ENCODE assay signal across 16 cellular contexts in the genomic region with DNA sequence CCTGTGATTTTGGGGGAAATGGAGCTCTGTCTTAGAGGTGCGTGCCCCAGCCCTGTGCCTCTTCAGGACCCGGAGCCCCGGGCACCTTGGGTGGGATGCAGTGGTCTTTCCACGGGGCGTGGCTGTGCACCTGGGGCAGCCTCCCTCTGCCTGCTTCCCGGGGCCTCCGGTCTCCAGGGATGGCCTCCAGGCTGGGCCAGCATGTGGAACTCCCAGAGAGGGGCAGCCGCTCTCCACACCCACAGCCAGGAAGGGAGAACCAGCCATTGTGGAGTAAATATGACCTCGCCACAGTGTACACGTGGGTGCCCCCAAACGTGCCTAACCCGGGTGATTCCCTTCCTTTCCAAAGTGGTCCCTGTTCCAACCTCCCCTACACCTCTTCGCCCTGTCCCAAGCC.
"Had no signal": no experiment of that assay in that cellular context is flagged by ENCODE, and none has a peak within 500 bp of the region (broad histone marks: within the 10 kb centered on the region; RNA-seq: fewer than 3 reads in every experiment).

No MANE protein-coding gene starts in this region.

- H3K27me3 Mint-ChIP-seq: stimulated activated naive CD8-positive, alpha-beta T cell treated with anti-CD3 and anti-CD28 coated beads, Interleukin-15, Interleukin-2, amounts not matched to agents 100 ng/mL and 50 ng/mL, for 24 hours had no signal

- ATAC-seq: esophagus mucosa; heart left ventricle; left lung; naive thymus-derived CD4-positive, alpha-beta T cell; right cardiac atrium; upper lobe of right lung had no signal

- H3K9me3 ChIP-seq: heart left ventricle, left lung, testis, tibial nerve, upper lobe of right lung, vagina had no signal

- H3K9me3 Mint-ChIP-seq: naive thymus-derived CD4-positive, alpha-beta T cell; stimulated activated naive CD8-positive, alpha-beta T cell treated with anti-CD3 and anti-CD28 coated beads, Interleukin-15, Interleukin-2, amounts not matched to agents 100 ng/mL and 50 ng/mL, for 24 hours had no signal

- H3K27ac ChIP-seq: dorsolateral prefrontal cortex, heart left ventricle, left lung, testis, tibial nerve, upper lobe of right lung, vagina had no signal

- H3K4me3 ChIP-seq: dorsolateral prefrontal cortex, heart left ventricle, left lung, testis, tibial nerve, upper lobe of right lung, vagina had no signal

- H3K27ac Mint-ChIP-seq: stimulated activated naive CD8-positive, alpha-beta T cell treated with anti-CD3 and anti-CD28 coated beads, Interleukin-15, Interleukin-2, amounts not matched to agents 100 ng/mL and 50 ng/mL, for 24 hours had no signal

- H3K27me3 ChIP-seq: dorsolateral prefrontal cortex, heart left ventricle, testis, tibial nerve, upper lobe of right lung, vagina had no signal

- H3K4me1 Mint-ChIP-seq: naive thymus-derived CD4-positive, alpha-beta T cell had no signal

- H3K4me3 Mint-ChIP-seq: naive thymus-derived CD4-positive, alpha-beta T cell; stimulated activated naive CD8-positive, alpha-beta T cell treated with anti-CD3 and anti-CD28 coated beads, Interleukin-15, Interleukin-2, amounts not matched to agents 100 ng/mL and 50 ng/mL, for 24 hours had no signal

- DNase-seq: cortex of kidney; effector CD8-positive, alpha-beta T cell; hypothalamus; naive thymus-derived CD4-positive, alpha-beta T cell; small intestine; stimulated activated CD4-positive, alpha-beta T cell treated with anti-CD3 and anti-CD28 coated beads, Interleukin-2, amount 100 ng/mL, for 48 hours; testis; upper lobe of right lung had no signal

- H3K36me3 Mint-ChIP-seq: naive thymus-derived CD4-positive, alpha-beta T cell had no signal

- H3K36me3 ChIP-seq: heart left ventricle, left lung, tibial nerve, upper lobe of right lung, vagina had no signal

- H3K4me1 ChIP-seq: left lung, testis, tibial nerve, upper lobe of right lung, vagina had no signal
